25 cellular contexts compared by ENCODE assay signal in the genomic region with DNA sequence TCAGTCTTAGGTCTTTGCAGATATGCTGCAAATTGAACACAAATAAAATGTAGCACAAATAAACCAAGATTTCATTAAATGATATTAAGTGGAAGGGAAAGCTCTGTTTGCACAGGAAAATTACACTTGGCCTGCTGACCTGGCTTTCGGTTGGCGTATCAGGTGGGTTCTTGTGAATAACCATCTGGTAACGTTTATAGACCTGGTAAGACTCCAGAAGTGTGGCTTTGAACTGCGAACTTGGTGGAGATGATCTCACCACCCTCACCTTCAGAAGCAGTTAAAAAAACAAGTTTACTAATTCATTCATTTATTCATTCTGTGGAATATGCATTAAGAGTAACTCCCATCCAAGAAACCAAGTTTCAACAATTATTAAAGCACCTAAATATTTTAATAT.
"Had no signal": no experiment of that assay in that cellular context is flagged by ENCODE, and none has a peak within 500 bp of the region (broad histone marks: within the 10 kb centered on the region; RNA-seq: fewer than 3 reads in every experiment).

No MANE protein-coding gene starts in this region.

- H3K27me3 ChIP-seq: heart right ventricle, left lung, right lobe of liver, suprapubic skin, transverse colon had no signal

- H3K27ac ChIP-seq: epithelial cell of prostate, heart right ventricle, left lung, right lobe of liver, suprapubic skin, transverse colon had no signal

- H3K4me1 ChIP-seq: left lung, suprapubic skin had no signal

- H3K27me3 Mint-ChIP-seq: activated CD4-positive, alpha-beta T cell treated with anti-CD3 and anti-CD28 coated beads, Interleukin-2, amount 10 ng/mL, durations not matched to agents 7 days and 5 days; activated naive CD4-positive, alpha-beta T cell treated with anti-CD3 and anti-CD28 coated beads, Interleukin-2, amount 50 U/mL, for 24 hours; naive thymus-derived CD4-positive, alpha-beta T cell; stimulated activated naive CD8-positive, alpha-beta T cell treated with anti-CD3 and anti-CD28 coated beads, Interleukin-15, amount 100 ng/mL, for 72 hours had no signal

- H3K4me3 ChIP-seq: heart right ventricle, left lung, lung, right lobe of liver, suprapubic skin, transverse colon had no signal

- FAIRE-seq: bronchial epithelial cell, small intestine had no signal

- DNase-seq: activated CD4-positive, alpha-beta T cell treated with anti-CD3 and anti-CD28 coated beads, Interleukin-2, amount 10 ng/mL, durations not matched to agents 7 days and 5 days; activated CD4-positive, CD25-positive, alpha-beta regulatory T cell treated with anti-CD3 and anti-CD28 coated beads, Interleukin-2, amount 50 U/mL, for 72 hours; activated CD8-positive, alpha-beta T cell treated with anti-CD3 and anti-CD28 coated beads, Interleukin-2, amount 10 ng/mL, durations not matched to agents 7 days and 5 days; activated gamma-delta T cell treated with Interleukin-2 at 50 U/mL for 16 hours; activated T-cell treated with anti-CD3 and anti-CD28 coated beads, Interleukin-2, amount 50 U/mL, for 1 hour; cortex of kidney; endodermal cell; foreskin fibroblast; heart right ventricle; left lung; occipital lobe; posterior cingulate gyrus; right lobe of liver; small intestine; stimulated activated CD4-positive, alpha-beta T cell treated with anti-CD3 and anti-CD28 coated beads, Interleukin-2, amount 100 ng/mL, for 24 hours; stimulated activated naive CD8-positive, alpha-beta T cell treated with anti-CD3 and anti-CD28 coated beads, Interleukin-15, amount 100 ng/mL, for 72 hours; transverse colon had no signal

- H3K4me3 Mint-ChIP-seq: activated CD4-positive, alpha-beta T cell treated with anti-CD3 and anti-CD28 coated beads, Interleukin-2, amount 10 ng/mL, durations not matched to agents 7 days and 5 days; activated CD8-positive, alpha-beta T cell treated with anti-CD3 and anti-CD28 coated beads, Interleukin-2, amount 10 ng/mL, durations not matched to agents 7 days and 5 days; activated naive CD4-positive, alpha-beta T cell treated with anti-CD3 and anti-CD28 coated beads, Interleukin-2, amount 50 U/mL, for 24 hours; endodermal cell; naive thymus-derived CD4-positive, alpha-beta T cell; neural crest cell; stimulated activated effector memory CD8-positive, alpha-beta T cell treated with anti-CD3 and anti-CD28 coated beads, Interleukin-12 subunit alpha, Interleukin-12 subunit beta, amount 100 ng/mL, for 72 hours; stimulated activated naive CD8-positive, alpha-beta T cell treated with anti-CD3 and anti-CD28 coated beads, Interleukin-15, amount 100 ng/mL, for 72 hours had no signal

- ATAC-seq: activated CD8-positive, alpha-beta T cell treated with anti-CD3 and anti-CD28 coated beads, Interleukin-2, amount 10 ng/mL, durations not matched to agents 7 days and 5 days; naive thymus-derived CD4-positive, alpha-beta T cell; stimulated activated naive CD8-positive, alpha-beta T cell treated with anti-CD3 and anti-CD28 coated beads, Interleukin-15, amount 100 ng/mL, for 72 hours had no signal

- H3K9me3 ChIP-seq: heart right ventricle, left lung, right lobe of liver, suprapubic skin, transverse colon had no signal

- H3K4me1 Mint-ChIP-seq: activated CD4-positive, alpha-beta T cell treated with anti-CD3 and anti-CD28 coated beads, Interleukin-2, amount 10 ng/mL, durations not matched to agents 7 days and 5 days; stimulated activated effector memory CD8-positive, alpha-beta T cell treated with anti-CD3 and anti-CD28 coated beads, Interleukin-12 subunit alpha, Interleukin-12 subunit beta, amount 100 ng/mL, for 72 hours; stimulated activated naive CD8-positive, alpha-beta T cell treated with anti-CD3 and anti-CD28 coated beads, Interleukin-15, amount 100 ng/mL, for 72 hours had no signal

- H3K27ac Mint-ChIP-seq: activated CD4-positive, alpha-beta T cell treated with anti-CD3 and anti-CD28 coated beads, Interleukin-2, amount 10 ng/mL, durations not matched to agents 7 days and 5 days; activated CD8-positive, alpha-beta T cell treated with anti-CD3 and anti-CD28 coated beads, Interleukin-2, amount 10 ng/mL, durations not matched to agents 7 days and 5 days; stimulated activated effector memory CD8-positive, alpha-beta T cell treated with anti-CD3 and anti-CD28 coated beads, Interleukin-12 subunit alpha, Interleukin-12 subunit beta, amount 100 ng/mL, for 72 hours had no signal
